ENCODE assay signal across 11 cellular contexts in genomic region chr6:44311767-44312166, GRCh38. TPM values are rescaled to one million over a fixed set of nuclear protein-coding genes. Genes with fewer than 3 reads are reported as not detected.
A peak's percentile ranks its signal among the peaks of the same experiment; 100 is the strongest.
DNase-seq lines count a peak whose midpoint lies in the region; ATAC-seq and TF ChIP-seq lines count a peak whose summit lies in the region.
"Had no signal": no experiment of that assay in that cellular context is flagged by ENCODE, and none has a peak within 500 bp of the region (broad histone marks: within the 10 kb centered on the region; RNA-seq: fewer than 3 reads in every experiment).

No MANE protein-coding gene starts in this region.

- no peak overlapping the region for H3K4me3 ChIP-seq in coronary artery

- peaks cover 6% of the 10 kb centered on the region for H3K27me3 Mint-ChIP-seq in activated naive CD4-positive, alpha-beta T cell treated with anti-CD3 and anti-CD28 coated beads, Interleukin-2, amount 10 ng/mL, durations not matched to agents 7 days and 5 days
- no peaks in the 10 kb centered on the region for H3K27me3 Mint-ChIP-seq in WTC11 (ENCODE audit: low read depth)
- H3K27me3 Mint-ChIP-seq in glutamatergic neuron (ENCODE audit: unreplicated experiment) = peaks cover 3% of the 10 kb centered on the region
- no peaks in the 10 kb centered on the region for H3K27me3 Mint-ChIP-seq in stimulated activated naive CD8-positive, alpha-beta T cell treated with anti-CD3 and anti-CD28 coated beads, Interleukin-15, amount 100 ng/mL, for 72 hours

- no peaks in the 10 kb centered on the region for H3K9me3 Mint-ChIP-seq in activated naive CD4-positive, alpha-beta T cell treated with anti-CD3 and anti-CD28 coated beads, Interleukin-2, amount 10 ng/mL, durations not matched to agents 7 days and 5 days
- H3K9me3 Mint-ChIP-seq in WTC11 (no peaks in the 10 kb centered on the region), glutamatergic neuron (ENCODE audit: unreplicated experiment) (peaks cover 8% of the 10 kb centered on the region)
- H3K9me3 Mint-ChIP-seq in stimulated activated naive CD8-positive, alpha-beta T cell treated with anti-CD3 and anti-CD28 coated beads, Interleukin-15, amount 100 ng/mL, for 72 hours = no peaks in the 10 kb centered on the region

- peak overlapping the region; percentile 77 for H3K27ac Mint-ChIP-seq in activated naive CD4-positive, alpha-beta T cell treated with anti-CD3 and anti-CD28 coated beads, Interleukin-2, amount 10 ng/mL, durations not matched to agents 7 days and 5 days
- peak overlapping the region; percentile 60; the same call in 1 of the 2 replicates for H3K27ac Mint-ChIP-seq in WTC11
- peak overlapping the region; percentile 92 for H3K27ac Mint-ChIP-seq in glutamatergic neuron (ENCODE audit: unreplicated experiment)
- peak overlapping the region in 1 of 2 donors; percentile 68 for H3K27ac Mint-ChIP-seq in stimulated activated naive CD8-positive, alpha-beta T cell treated with anti-CD3 and anti-CD28 coated beads, Interleukin-15, amount 100 ng/mL, for 72 hours

- H3K4me1 Mint-ChIP-seq in activated naive CD4-positive, alpha-beta T cell treated with anti-CD3 and anti-CD28 coated beads, Interleukin-2, amount 10 ng/mL, durations not matched to agents 7 days and 5 days = peaks cover 18% of the 10 kb centered on the region
- H3K4me1 Mint-ChIP-seq in WTC11 (peaks cover 8% of the 10 kb centered on the region), glutamatergic neuron (ENCODE audit: low read depth, unreplicated experiment) (peaks cover 25% of the 10 kb centered on the region)
- H3K4me1 Mint-ChIP-seq in stimulated activated naive CD8-positive, alpha-beta T cell treated with anti-CD3 and anti-CD28 coated beads, Interleukin-15, amount 100 ng/mL, for 72 hours = peaks cover 34% of the 10 kb centered on the region

- peak overlapping the region; percentile 98 for H3K4me3 Mint-ChIP-seq in activated naive CD4-positive, alpha-beta T cell treated with anti-CD3 and anti-CD28 coated beads, Interleukin-2, amount 10 ng/mL, durations not matched to agents 7 days and 5 days
- peak overlapping the region; percentile 99 for H3K4me3 Mint-ChIP-seq in WTC11
- peak overlapping the region; percentile 96 for H3K4me3 Mint-ChIP-seq in glutamatergic neuron (ENCODE audit: unreplicated experiment)
- H3K4me3 Mint-ChIP-seq in stimulated activated naive CD8-positive, alpha-beta T cell treated with anti-CD3 and anti-CD28 coated beads, Interleukin-15, amount 100 ng/mL, for 72 hours = peak overlapping the region; percentile 97 to 98

- no peak for DNase-seq in activated naive CD4-positive, alpha-beta T cell treated with anti-CD3 and anti-CD28 coated beads, Interleukin-2, amount 10 ng/mL, durations not matched to agents 7 days and 5 days
- DNase-seq in activated naive CD4-positive, alpha-beta T cell treated with Interleukin-2 at 50 U/mL for 16 hours = no peak
- DNase-seq in WTC11 (ENCODE audit: low spot score) (no peak), glutamatergic neuron (no peak), coronary artery (ENCODE audit: low spot score) (no peak), SHP77 (lab: John Stamatoyannopoulos, UW) (no peak)
- no peak for DNase-seq in stimulated activated naive CD8-positive, alpha-beta T cell treated with anti-CD3 and anti-CD28 coated beads, Interleukin-15, amount 100 ng/mL, for 72 hours
- DNase-seq: hypothalamus, Peyer's patch had no signal

- ATAC-seq in WTC11 (no peak), GM18519 (IDR thresholded peaks at IDR 0.05; ENCODE audit: low FRiP score, unreplicated experiment) (no peak)
- ATAC-seq in stimulated activated naive CD8-positive, alpha-beta T cell treated with anti-CD3 and anti-CD28 coated beads, Interleukin-15, amount 100 ng/mL, for 72 hours = no peak

- H3K36me3 Mint-ChIP-seq in activated naive CD4-positive, alpha-beta T cell treated with anti-CD3 and anti-CD28 coated beads, Interleukin-2, amount 10 ng/mL, durations not matched to agents 7 days and 5 days = peaks cover 33% of the 10 kb centered on the region
- peaks cover 45% of the 10 kb centered on the region for H3K36me3 Mint-ChIP-seq in WTC11
- peaks cover 7% of the 10 kb centered on the region for H3K36me3 Mint-ChIP-seq in glutamatergic neuron (ENCODE audit: unreplicated experiment)

- no peak overlapping the region for H3K27ac ChIP-seq in coronary artery
- H3K27ac ChIP-seq: parathyroid adenoma had no signal

- CTCF ChIA-PET in activated naive CD4-positive, alpha-beta T cell treated with anti-CD3 and anti-CD28 coated beads, Interleukin-2, amount 10 ng/mL, durations not matched to agents 7 days and 5 days (lab: Charles Lee) = interaction anchor here (1.2 to 1.8 kb wide), 5 partner anchors 16 to 45 kb away, joined by 3 to 6 read pairs (median 4); no protein-coding TSS in a partner anchor
- CTCF ChIA-PET in WTC11 (lab: Charles Lee) = interaction anchor here (1.4 to 1.8 kb wide), 8 partner anchors 10 to 139 kb away, joined by 6 to 30 read pairs (median 16); partner anchors contain the start of gene SLC35B2

- TF ChIP-seq CTCF in WTC11 (IDR thresholded peaks at IDR 0.05) = no peak
- no peak for TF ChIP-seq CTCF in glutamatergic neuron (IDR thresholded peaks at IDR 0.05; ENCODE audit: partially characterized antibody, unreplicated experiment)
- TF ChIP-seq CTCF in coronary artery (IDR thresholded peaks at IDR 0.05) = no peak

- POLR2A ChIA-PET in WTC11 (lab: Charles Lee) = interaction anchor here (1.4 kb wide), 1 partner anchor 14 kb away, joined by 7 read pairs; no protein-coding TSS in a partner anchor

TF ChIP-seq in WTC11, 78 proteins besides CTCF, POLR2A, EP300 and RAD21 (continues in another document):
- TF ChIP-seq HMGXB4 (CRISPR knock-in tag; IDR thresholded peaks at IDR 0.05) (no peak), USF2 (CRISPR knock-in tag; IDR thresholded peaks at IDR 0.05) (no peak), TEAD1 (CRISPR knock-in tag; IDR thresholded peaks at IDR 0.05) (no peak), ETV6 (CRISPR knock-in tag; IDR thresholded peaks at IDR 0.05) (no peak), ZNF416 (CRISPR knock-in tag; IDR thresholded peaks at IDR 0.05) (no peak), ZNF281 (CRISPR knock-in tag; IDR thresholded peaks at IDR 0.05) (no peak), CDX4 (CRISPR knock-in tag; IDR thresholded peaks at IDR 0.05; ENCODE audit: borderline replicate concordance) (no peak), ESRRA (CRISPR knock-in tag; IDR thresholded peaks at IDR 0.05; ENCODE audit: borderline replicate concordance) (no peak), NR2C2 (CRISPR knock-in tag; IDR thresholded peaks at IDR 0.05) (no peak)

RNA-seq across cellular contexts. Expression of gene AARS2, which starts 1.4 kb away (rescaled TPM):
- 26.8 to 29.7 TPM (median 28.9 TPM) in 3 replicates for total RNA-seq in WTC11 (2021)
- total RNA-seq in glutamatergic neuron (ENCODE audit: unreplicated experiment) = 41.7 TPM

RNA-seq across cellular contexts. Expression of gene SPATS1, which starts 30.7 kb away (rescaled TPM):
- total RNA-seq in WTC11 (2021) = not detected in 3 replicates
- total RNA-seq in glutamatergic neuron (ENCODE audit: unreplicated experiment) = not detected
- total RNA-seq: Peyer's patch had no signal

RNA-seq across cellular contexts. Expression of gene TMEM151B, which starts 41.5 kb away (rescaled TPM):
- 5.5 to 5.6 TPM (median 5.5 TPM) in 3 replicates for total RNA-seq in WTC11 (2021)
- 51.3 TPM for total RNA-seq in glutamatergic neuron (ENCODE audit: unreplicated experiment)

RNA-seq across cellular contexts. Expression of gene NFKBIE, which starts 46.4 kb away (rescaled TPM):
- total RNA-seq in WTC11 (2021) (8.3 to 10.4 TPM (median 10.3 TPM) in 3 replicates), glutamatergic neuron (ENCODE audit: unreplicated experiment) (15.3 TPM)

RNA-seq across cellular contexts. Expression of gene SLC35B2, which starts 54.4 kb away (rescaled TPM):
- 28.9 to 36.7 TPM (median 30.8 TPM) in 3 replicates for total RNA-seq in WTC11 (2021)
- 71.8 TPM for total RNA-seq in glutamatergic neuron (ENCODE audit: unreplicated experiment)
